In genomic region chr10:120327671-120328070, GRCh38 we compare ENCODE assay signal across 21 cellular contexts.
"Had no signal": no experiment of that assay in that cellular context is flagged by ENCODE, and none has a peak within 500 bp of the region (broad histone marks: within the 10 kb centered on the region; RNA-seq: fewer than 3 reads in every experiment).

No MANE protein-coding gene starts in this region.

- FAIRE-seq: endothelial cell of umbilical vein had no signal

- H3K27ac ChIP-seq: coronary artery, heart left ventricle, neutrophil, spleen, thoracic aorta, transverse colon had no signal

- H3K4me3 Mint-ChIP-seq: endodermal cell; naive thymus-derived CD4-positive, alpha-beta T cell; stimulated activated naive B cell treated with anti-CD40 and anti-IgM and Interleukin-4, amounts not matched to agents 10 μg/mL and 1 μg/mL and 100 μg/mL, for 72 hours; stimulated activated naive CD8-positive, alpha-beta T cell treated with anti-CD3 and anti-CD28 coated beads, Interleukin-15, amount 100 ng/mL, for 72 hours had no signal

- DNase-seq: effector CD4-positive, alpha-beta T cell; endodermal cell; erythroblast; foreskin melanocyte; heart left ventricle; hippocampal formation; left colon; mammary epithelial cell; naive thymus-derived CD4-positive, alpha-beta T cell; spleen; stimulated activated CD4-positive, alpha-beta T cell treated with anti-CD3 and anti-CD28 coated beads, Interleukin-2, amount 100 ng/mL, for 24 hours; stimulated activated CD4-positive, alpha-beta T cell treated with anti-CD3 and anti-CD28 coated beads, Interleukin-4, amount 100 ng/mL, for 4 hours; stimulated activated naive B cell treated with anti-CD40 and anti-IgM and Interleukin-4, amounts not matched to agents 10 μg/mL and 1 μg/mL and 100 μg/mL, for 72 hours; stimulated activated naive CD8-positive, alpha-beta T cell treated with anti-CD3 and anti-CD28 coated beads, Interleukin-15, amount 100 ng/mL, for 72 hours; substantia nigra; transverse colon had no signal

- H3K4me1 Mint-ChIP-seq: endodermal cell; naive thymus-derived CD4-positive, alpha-beta T cell; stimulated activated naive B cell treated with anti-CD40 and anti-IgM and Interleukin-4, amounts not matched to agents 10 μg/mL and 1 μg/mL and 100 μg/mL, for 72 hours; stimulated activated naive CD8-positive, alpha-beta T cell treated with anti-CD3 and anti-CD28 coated beads, Interleukin-15, amount 100 ng/mL, for 72 hours had no signal

- H3K27ac Mint-ChIP-seq: endodermal cell; naive thymus-derived CD4-positive, alpha-beta T cell; stimulated activated naive B cell treated with anti-CD40 and anti-IgM and Interleukin-4, amounts not matched to agents 10 μg/mL and 1 μg/mL and 100 μg/mL, for 72 hours had no signal

- H3K9me3 ChIP-seq: heart left ventricle, neutrophil, spleen, thoracic aorta, transverse colon had no signal

- H3K36me3 ChIP-seq: heart left ventricle, neutrophil, spleen, thoracic aorta, transverse colon had no signal

- H3K36me3 Mint-ChIP-seq: naive thymus-derived CD4-positive, alpha-beta T cell; stimulated activated naive B cell treated with anti-CD40 and anti-IgM and Interleukin-4, amounts not matched to agents 10 μg/mL and 1 μg/mL and 100 μg/mL, for 72 hours had no signal

- ATAC-seq: heart left ventricle; left colon; naive thymus-derived CD4-positive, alpha-beta T cell; sciatic nerve; stimulated activated naive B cell treated with anti-CD40 and anti-IgM and Interleukin-4, amounts not matched to agents 10 μg/mL and 1 μg/mL and 100 μg/mL, for 72 hours; stimulated activated naive CD8-positive, alpha-beta T cell treated with anti-CD3 and anti-CD28 coated beads, Interleukin-15, amount 100 ng/mL, for 72 hours had no signal

- H3K9me3 Mint-ChIP-seq: stimulated activated naive B cell treated with anti-CD40 and anti-IgM and Interleukin-4, amounts not matched to agents 10 μg/mL and 1 μg/mL and 100 μg/mL, for 72 hours; stimulated activated naive CD8-positive, alpha-beta T cell treated with anti-CD3 and anti-CD28 coated beads, Interleukin-15, amount 100 ng/mL, for 72 hours had no signal

- H3K4me3 ChIP-seq: coronary artery, heart left ventricle, spleen, thoracic aorta, transverse colon had no signal

- H3K27me3 ChIP-seq: heart left ventricle, neutrophil, transverse colon had no signal

- H3K4me1 ChIP-seq: heart left ventricle, spleen, transverse colon had no signal
